ENCODE assay signal across 8 cellular contexts in the genomic region with DNA sequence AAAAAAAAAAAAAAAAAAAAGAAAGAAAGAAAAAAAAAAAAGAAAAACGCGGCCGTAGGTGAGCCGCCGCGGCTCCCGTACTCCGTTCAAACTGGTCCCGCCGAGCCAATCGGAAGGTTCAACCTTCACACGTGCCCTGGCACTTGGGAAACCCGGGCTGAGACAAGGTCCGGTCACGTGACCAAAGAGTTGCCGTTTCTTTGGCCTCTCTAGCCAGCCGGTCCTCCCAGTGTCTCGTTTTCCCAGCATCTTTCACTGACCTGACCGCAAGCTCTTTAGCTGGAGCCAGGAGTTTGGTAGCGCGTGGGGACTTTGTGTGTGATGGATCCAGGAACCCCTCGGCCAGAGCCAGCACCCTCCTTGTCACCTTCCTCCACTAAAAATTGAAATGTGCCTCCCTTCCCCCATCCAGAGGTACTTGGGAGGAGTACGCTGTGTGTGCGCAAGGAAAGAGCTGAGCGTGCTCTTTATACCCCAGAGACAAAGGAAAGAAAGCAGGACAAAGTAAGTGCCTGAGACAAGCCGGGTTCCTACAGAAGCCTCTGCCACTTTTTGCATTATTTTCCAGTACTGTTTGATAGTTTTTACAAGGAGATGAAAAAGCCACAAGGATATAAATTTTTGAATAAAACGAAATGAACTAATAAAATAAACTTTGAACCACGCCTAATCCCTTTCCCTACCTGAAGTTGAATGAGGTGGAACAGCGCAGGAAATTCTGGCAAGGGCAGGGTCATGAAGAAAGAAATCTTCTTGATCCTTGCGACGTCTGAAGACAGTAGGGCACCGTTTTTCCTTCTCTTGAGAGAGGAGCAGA. TPM values are rescaled to one million over a fixed set of nuclear protein-coding genes. Genes with fewer than 3 reads are reported as not detected.
DNase-seq lines count a peak whose midpoint lies in the region; ATAC-seq and TF ChIP-seq lines count a peak whose summit lies in the region.

No MANE protein-coding gene starts in this region.

- H2AFZ ChIP-seq in hepatocyte, result peak overlapping the region; percentile 53

- peaks cover 10% of the 10 kb centered on the region for H3K4me1 ChIP-seq in hepatocyte (ENCODE audit: insufficient read depth)

- H3K9me3 ChIP-seq in hepatocyte (ENCODE audit: low read depth), result no peaks in the 10 kb centered on the region

- no peaks in the 10 kb centered on the region for H3K27me3 ChIP-seq in hepatocyte

- no peak for TF ChIP-seq CTCF in hepatocyte (IDR thresholded peaks at IDR 0.05; ENCODE audit: poor library complexity)

- 2% methylated on average over 29 of the region's 32 CpGs for WGBS in hepatocyte (ENCODE audit: low lambda C conversion rate, missing lambda C conversion rate)

- H3K27ac ChIP-seq in hepatocyte, result peak overlapping the region; percentile 95

- H3K4me2 ChIP-seq in hepatocyte, result peak overlapping the region; percentile 99

- ATAC-seq in GM18502 (IDR thresholded peaks at IDR 0.05; ENCODE audit: poor library complexity, unreplicated experiment) (peak; percentile 80), HG02981 (IDR thresholded peaks at IDR 0.05; ENCODE audit: unreplicated experiment) (peak; percentile 75), GM18870 (IDR thresholded peaks at IDR 0.05; ENCODE audit: unreplicated experiment) (no peak)

- H3K9me2 ChIP-seq in hepatocyte (replicated peaks; ENCODE audit: insufficient read depth), result no peaks in the 10 kb centered on the region

- H3K79me2 ChIP-seq in hepatocyte, result peaks cover 52% of the 10 kb centered on the region

- H3K36me3 ChIP-seq in hepatocyte (replicated peaks; ENCODE audit: insufficient read depth, low read depth), result no peaks in the 10 kb centered on the region

- H4K20me1 ChIP-seq in hepatocyte (ENCODE audit: insufficient read depth, poor library complexity, severe bottlenecking), result peaks cover 7% of the 10 kb centered on the region

- H3K4me3 ChIP-seq in hepatocyte, result peak overlapping the region; percentile 56

- peak; percentile 91 for DNase-seq in NCI-H2029 treated with DMSO at 0.1 percent for 48 hours (lab: John Stamatoyannopoulos, UW)
- peak; percentile 91 for DNase-seq in T1000 (lab: John Stamatoyannopoulos, UW)
- DNase-seq in astrocyte of the hippocampus (ENCODE audit: low read depth, low spot score), result peak; percentile 99
- peak; percentile 100 for DNase-seq in hepatocyte (ENCODE audit: low spot score)
- peak; percentile 97 for DNase-seq in renal cortical epithelial cell (ENCODE audit: low read depth)

RNA-seq across cellular contexts. Expression of a gene that starts 1.0 kb away (rescaled TPM):
- total RNA-seq in hepatocyte (41.4 and 65.2 TPM in 2 replicates), renal cortical epithelial cell (17.0 and 67.3 TPM in 2 replicates)
- polyA plus RNA-seq in hepatocyte, result 11.7 and 16.0 TPM in 2 replicates

RNA-seq across cellular contexts. Expression of a gene that starts 11.7 kb away (rescaled TPM):
- 243 and 268 TPM in 2 replicates for total RNA-seq in hepatocyte
- 246 and 259 TPM in 2 replicates for polyA plus RNA-seq in hepatocyte
- 78.3 and 103 TPM in 2 replicates for total RNA-seq in renal cortical epithelial cell

RNA-seq across cellular contexts. Expression of a gene that starts 14.5 kb away (rescaled TPM):
- total RNA-seq in hepatocyte, result 52.3 and 79.6 TPM in 2 replicates
- 85.4 and 108 TPM in 2 replicates for polyA plus RNA-seq in hepatocyte
- 74.4 and 121 TPM in 2 replicates for total RNA-seq in renal cortical epithelial cell

RNA-seq across cellular contexts. Expression of a gene that starts 26.3 kb away (rescaled TPM):
- total RNA-seq in hepatocyte (8.1 and 10.9 TPM in 2 replicates), renal cortical epithelial cell (10.4 and 13.1 TPM in 2 replicates)
- 9.1 and 11.1 TPM in 2 replicates for polyA plus RNA-seq in hepatocyte

RNA-seq across cellular contexts. Expression of a gene that starts 28.8 kb away (rescaled TPM):
- total RNA-seq in hepatocyte (not detected in 2 replicates), renal cortical epithelial cell (not detected in 2 replicates)
- polyA plus RNA-seq in hepatocyte, result not detected in 2 replicates
